8 cellular contexts compared by ENCODE assay signal in the genomic region with DNA sequence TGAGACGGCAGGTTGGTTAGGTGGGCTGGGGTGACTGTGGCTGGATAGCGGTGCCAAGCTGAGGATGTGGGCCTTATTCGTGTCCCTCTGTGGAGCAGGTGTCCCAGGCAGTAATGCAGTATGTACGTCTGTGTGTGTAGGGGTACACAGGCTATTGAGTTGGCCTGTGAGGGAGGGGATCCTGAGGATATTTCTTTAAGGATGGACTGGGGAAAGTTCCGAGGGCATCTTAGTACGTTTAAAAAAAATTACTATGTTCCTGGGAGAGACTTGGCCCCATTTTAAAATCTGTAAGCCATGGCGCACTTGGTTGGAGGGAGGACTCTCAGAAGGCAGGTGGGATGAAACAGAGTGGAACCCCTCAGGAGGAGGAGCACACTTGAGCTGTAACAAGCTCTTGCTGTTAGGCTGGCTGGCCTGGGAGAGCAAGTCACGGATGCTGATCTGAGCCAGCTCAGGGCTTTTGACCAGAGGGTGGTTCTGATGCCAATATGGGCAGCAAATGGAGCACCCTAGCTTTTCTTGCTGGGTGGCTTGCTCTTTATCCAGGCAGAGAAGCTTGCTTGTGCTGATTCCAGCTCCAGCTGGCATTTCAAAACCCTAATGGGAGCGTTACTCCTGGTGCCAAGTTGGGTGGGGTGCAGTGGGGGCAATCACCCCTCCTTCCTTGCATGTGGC. TPM values are rescaled to one million over a fixed set of nuclear protein-coding genes. Genes with fewer than 3 reads are reported as not detected.
DNase-seq lines count a peak whose midpoint lies in the region; ATAC-seq lines count a peak whose summit lies in the region.

No MANE protein-coding gene starts in this region.

- DNase-seq in RPMI8226: peak; percentile 20
- peak; percentile 55 for DNase-seq in ureter (ENCODE audit: low spot score)
- DNase-seq in NCI-H2196 (lab: John Stamatoyannopoulos, UW; ENCODE audit: unreplicated experiment): no peak

- peaks cover 43% of the 10 kb centered on the region for H3K79me2 ChIP-seq in ACC112 (ENCODE audit: control insufficient read depth, insufficient read depth, low read length, unreplicated experiment)

- H3K4me3 ChIP-seq in ACC112 (ENCODE audit: low read depth, low read length) (peak overlapping the region; percentile 91), ectodermal cell (ENCODE audit: insufficient read depth, low read depth, low read length) (peak overlapping the region; percentile 72), mucosa of rectum (ENCODE audit: low read length in 2 of 2) (peak overlapping the region; percentile 75 to 100)

- peaks cover 11% of the 10 kb centered on the region for H3K4me1 ChIP-seq in ACC112 (ENCODE audit: control insufficient read depth, insufficient read depth, low read length, unreplicated experiment)
- H3K4me1 ChIP-seq in ectodermal cell (ENCODE audit: control insufficient read depth, insufficient read depth, low read length): peaks cover 6% of the 10 kb centered on the region
- H3K4me1 ChIP-seq in mucosa of rectum (ENCODE audit: control insufficient read depth in 2 of 2, insufficient read depth in 2 of 2, low read length in 2 of 2): peaks cover 11 to 18% of the 10 kb centered on the region in 2 donors

- ATAC-seq in GM19328 (IDR thresholded peaks at IDR 0.05; ENCODE audit: unreplicated experiment) (peak; percentile 13), GM18520 (IDR thresholded peaks at IDR 0.05; ENCODE audit: unreplicated experiment) (no peak)

- peak overlapping the region; percentile 91 to 96 for H3K9ac ChIP-seq in mucosa of rectum (ENCODE audit: low read depth in 1 of 2, low read length in 2 of 2)

- H3K27me3 ChIP-seq in ACC112 (ENCODE audit: insufficient read depth, low read length) (no peaks in the 10 kb centered on the region), ectodermal cell (ENCODE audit: control insufficient read depth, insufficient read depth, low read length, poor library complexity, severe bottlenecking) (no peaks in the 10 kb centered on the region), mucosa of rectum (ENCODE audit: control insufficient read depth in 2 of 2, insufficient read depth in 2 of 2, low read length in 2 of 2) (no peaks in the 10 kb centered on the region)

- H3K9me3 ChIP-seq in ectodermal cell (ENCODE audit: control insufficient read depth, low read length): no peaks in the 10 kb centered on the region
- H3K9me3 ChIP-seq in mucosa of rectum (ENCODE audit: control insufficient read depth in 2 of 2, low read length in 2 of 2): no peaks in the 10 kb centered on the region

- WGBS in ectodermal cell, 2 experiments: 20 to 22% methylated on average over 9 of the region's 9 CpGs

- H3K36me3 ChIP-seq in ACC112 (ENCODE audit: insufficient read depth, low read length) (no peaks in the 10 kb centered on the region), ectodermal cell (ENCODE audit: control insufficient read depth, insufficient read depth, low read length) (no peaks in the 10 kb centered on the region), mucosa of rectum (ENCODE audit: control insufficient read depth in 2 of 2, insufficient read depth in 2 of 2, low read length in 2 of 2) (no peaks in the 10 kb centered on the region)

- no peak overlapping the region for H2AFZ ChIP-seq in ACC112 (ENCODE audit: low read length, unreplicated experiment)

- H3K27ac ChIP-seq in ACC112 (ENCODE audit: low read depth, low read length): peak overlapping the region; percentile 25; the same call in 1 of the 2 replicates
- H3K27ac ChIP-seq in ectodermal cell (ENCODE audit: insufficient read depth, low read depth, low read length, poor library complexity, severe bottlenecking): no peak overlapping the region
- H3K27ac ChIP-seq in mucosa of rectum (ENCODE audit: low read depth in 2 of 2, low read length in 2 of 2): peak overlapping the region; percentile 70 to 83

RNA-seq across cellular contexts. Expression of gene WBP1L, which starts 0.8 kb away (rescaled TPM):
- 31.7 TPM for polyA plus RNA-seq in ectodermal cell (2013, experiment 1 of 4)
- 37.3 TPM for polyA plus RNA-seq in ectodermal cell (2013, experiment 2 of 4)
- polyA plus RNA-seq in ectodermal cell (2013, experiment 3 of 4): 23.9 TPM
- polyA plus RNA-seq in ectodermal cell (2013, experiment 4 of 4): 28.6 TPM
- 55.2 TPM for total RNA-seq in ureter

RNA-seq across cellular contexts. Expression of gene SFXN2, which starts 30.1 kb away (rescaled TPM):
- 22.1 TPM for polyA plus RNA-seq in ectodermal cell (2013, experiment 1 of 4)
- polyA plus RNA-seq in ectodermal cell (2013, experiment 2 of 4): 20.1 TPM
- 9.4 TPM for polyA plus RNA-seq in ectodermal cell (2013, experiment 3 of 4)
- polyA plus RNA-seq in ectodermal cell (2013, experiment 4 of 4): 11.0 TPM
- 28.3 TPM for total RNA-seq in ureter

RNA-seq across cellular contexts. Expression of gene ARL3, which starts 30.3 kb away (rescaled TPM):
- polyA plus RNA-seq in ectodermal cell (2013, experiment 1 of 4): 33.9 TPM
- 36.4 TPM for polyA plus RNA-seq in ectodermal cell (2013, experiment 2 of 4)
- 32.3 TPM for polyA plus RNA-seq in ectodermal cell (2013, experiment 3 of 4)
- 36.7 TPM for polyA plus RNA-seq in ectodermal cell (2013, experiment 4 of 4)
- total RNA-seq in ureter: 11.2 TPM
